In the genomic region with DNA sequence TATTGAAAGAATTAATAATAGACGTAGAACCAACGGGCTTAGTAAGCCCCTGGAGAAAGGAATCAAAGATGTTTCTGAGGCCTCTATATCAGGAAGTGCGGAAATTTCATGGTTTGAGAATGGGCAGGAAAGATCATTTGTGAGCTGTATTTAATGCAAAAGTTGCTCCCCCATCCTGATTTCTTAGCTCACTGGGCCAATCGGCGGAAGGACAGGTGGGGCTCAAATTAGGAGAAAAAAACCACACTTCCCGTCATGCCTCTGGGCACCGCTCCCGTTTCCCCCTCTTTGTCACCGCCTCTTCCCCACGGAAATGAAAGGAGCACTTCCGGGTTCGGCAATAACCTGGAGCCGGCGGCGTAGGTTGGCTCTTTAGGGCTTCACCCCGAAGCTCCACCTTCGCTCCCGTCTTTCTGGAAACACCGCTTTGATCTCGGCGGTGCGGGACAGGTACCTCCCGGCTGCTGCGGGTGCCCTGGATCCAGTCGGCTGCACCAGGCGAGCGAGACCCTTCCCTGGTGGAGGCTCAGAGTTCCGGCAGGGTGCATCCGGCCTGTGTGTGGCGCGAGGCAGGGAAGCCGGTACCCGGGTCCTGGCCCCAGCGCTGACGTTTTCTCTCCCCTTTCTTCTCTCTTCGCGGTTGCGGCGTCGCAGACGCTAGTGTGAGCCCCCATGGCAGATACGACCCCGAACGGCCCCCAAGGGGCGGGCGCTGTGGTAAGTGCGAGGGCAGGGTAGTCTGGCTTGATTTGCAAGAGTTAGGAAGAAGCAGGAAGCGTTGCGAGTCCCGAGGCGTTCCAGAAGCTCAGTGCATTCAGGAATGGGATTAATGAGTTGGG, we compare ENCODE assay signal across 1 cellular context.
TF ChIP-seq lines count a peak whose summit lies in the region.

A gene with protein sequence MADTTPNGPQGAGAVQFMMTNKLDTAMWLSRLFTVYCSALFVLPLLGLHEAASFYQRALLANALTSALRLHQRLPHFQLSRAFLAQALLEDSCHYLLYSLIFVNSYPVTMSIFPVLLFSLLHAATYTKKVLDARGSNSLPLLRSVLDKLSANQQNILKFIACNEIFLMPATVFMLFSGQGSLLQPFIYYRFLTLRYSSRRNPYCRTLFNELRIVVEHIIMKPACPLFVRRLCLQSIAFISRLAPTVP (plus strand): TSS at position 617 of the 839 bp plus-strand sequence. CDS start 56 bp downstream, at position 673.

TF ChIP-seq in HepG2, 621 proteins besides CTCF, POLR2A, EP300 and RAD21 (continued from another document and continues in another):
- TF ChIP-seq, protein P1, sequence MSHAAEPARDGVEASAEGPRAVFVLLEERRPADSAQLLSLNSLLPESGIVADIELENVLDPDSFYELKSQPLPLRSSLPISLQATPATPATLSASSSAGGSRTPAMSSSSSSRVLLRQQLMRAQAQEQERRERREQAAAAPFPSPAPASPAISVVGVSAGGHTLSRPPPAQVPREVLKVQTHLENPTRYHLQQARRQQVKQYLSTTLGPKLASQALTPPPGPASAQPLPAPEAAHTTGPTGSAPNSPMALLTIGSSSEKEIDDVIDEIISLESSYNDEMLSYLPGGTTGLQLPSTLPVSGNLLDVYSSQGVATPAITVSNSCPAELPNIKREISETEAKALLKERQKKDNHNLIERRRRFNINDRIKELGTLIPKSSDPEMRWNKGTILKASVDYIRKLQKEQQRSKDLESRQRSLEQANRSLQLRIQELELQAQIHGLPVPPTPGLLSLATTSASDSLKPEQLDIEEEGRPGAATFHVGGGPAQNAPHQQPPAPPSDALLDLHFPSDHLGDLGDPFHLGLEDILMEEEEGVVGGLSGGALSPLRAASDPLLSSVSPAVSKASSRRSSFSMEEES (CRISPR knock-in tag; IDR thresholded peaks at IDR 0.05), result no peak
- TF ChIP-seq, protein P2, sequence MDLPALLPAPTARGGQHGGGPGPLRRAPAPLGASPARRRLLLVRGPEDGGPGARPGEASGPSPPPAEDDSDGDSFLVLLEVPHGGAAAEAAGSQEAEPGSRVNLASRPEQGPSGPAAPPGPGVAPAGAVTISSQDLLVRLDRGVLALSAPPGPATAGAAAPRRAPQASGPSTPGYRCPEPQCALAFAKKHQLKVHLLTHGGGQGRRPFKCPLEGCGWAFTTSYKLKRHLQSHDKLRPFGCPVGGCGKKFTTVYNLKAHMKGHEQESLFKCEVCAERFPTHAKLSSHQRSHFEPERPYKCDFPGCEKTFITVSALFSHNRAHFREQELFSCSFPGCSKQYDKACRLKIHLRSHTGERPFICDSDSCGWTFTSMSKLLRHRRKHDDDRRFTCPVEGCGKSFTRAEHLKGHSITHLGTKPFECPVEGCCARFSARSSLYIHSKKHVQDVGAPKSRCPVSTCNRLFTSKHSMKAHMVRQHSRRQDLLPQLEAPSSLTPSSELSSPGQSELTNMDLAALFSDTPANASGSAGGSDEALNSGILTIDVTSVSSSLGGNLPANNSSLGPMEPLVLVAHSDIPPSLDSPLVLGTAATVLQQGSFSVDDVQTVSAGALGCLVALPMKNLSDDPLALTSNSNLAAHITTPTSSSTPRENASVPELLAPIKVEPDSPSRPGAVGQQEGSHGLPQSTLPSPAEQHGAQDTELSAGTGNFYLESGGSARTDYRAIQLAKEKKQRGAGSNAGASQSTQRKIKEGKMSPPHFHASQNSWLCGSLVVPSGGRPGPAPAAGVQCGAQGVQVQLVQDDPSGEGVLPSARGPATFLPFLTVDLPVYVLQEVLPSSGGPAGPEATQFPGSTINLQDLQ (CRISPR knock-in tag; IDR thresholded peaks at IDR 0.05), result no peak
- TF ChIP-seq ZNF562 (CRISPR knock-in tag; IDR thresholded peaks at IDR 0.05; ENCODE audit: borderline replicate concordance), result no peak
- TF ChIP-seq ZNF34 (CRISPR knock-in tag; IDR thresholded peaks at IDR 0.05; ENCODE audit: borderline replicate concordance), result no peak
- TF ChIP-seq ZMYM4 (CRISPR knock-in tag; IDR thresholded peaks at IDR 0.05), result peak; percentile 79
- peak; percentile 56; the same call in 1 of the 2 replicates for TF ChIP-seq ETV5 (CRISPR knock-in tag; IDR thresholded peaks at IDR 0.05; ENCODE audit: borderline replicate concordance)
- TF ChIP-seq NONO (IDR thresholded peaks at IDR 0.05), result no peak
- TF ChIP-seq NONO (CRISPR knock-in tag; conservative IDR thresholded peaks at IDR 0.05), result peak; percentile 56; the same call in 1 of the 2 replicates
- TF ChIP-seq, protein P3, sequence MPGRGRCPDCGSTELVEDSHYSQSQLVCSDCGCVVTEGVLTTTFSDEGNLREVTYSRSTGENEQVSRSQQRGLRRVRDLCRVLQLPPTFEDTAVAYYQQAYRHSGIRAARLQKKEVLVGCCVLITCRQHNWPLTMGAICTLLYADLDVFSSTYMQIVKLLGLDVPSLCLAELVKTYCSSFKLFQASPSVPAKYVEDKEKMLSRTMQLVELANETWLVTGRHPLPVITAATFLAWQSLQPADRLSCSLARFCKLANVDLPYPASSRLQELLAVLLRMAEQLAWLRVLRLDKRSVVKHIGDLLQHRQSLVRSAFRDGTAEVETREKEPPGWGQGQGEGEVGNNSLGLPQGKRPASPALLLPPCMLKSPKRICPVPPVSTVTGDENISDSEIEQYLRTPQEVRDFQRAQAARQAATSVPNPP (CRISPR knock-in tag; IDR thresholded peaks at IDR 0.05), result no peak
- TF ChIP-seq, protein P4, sequence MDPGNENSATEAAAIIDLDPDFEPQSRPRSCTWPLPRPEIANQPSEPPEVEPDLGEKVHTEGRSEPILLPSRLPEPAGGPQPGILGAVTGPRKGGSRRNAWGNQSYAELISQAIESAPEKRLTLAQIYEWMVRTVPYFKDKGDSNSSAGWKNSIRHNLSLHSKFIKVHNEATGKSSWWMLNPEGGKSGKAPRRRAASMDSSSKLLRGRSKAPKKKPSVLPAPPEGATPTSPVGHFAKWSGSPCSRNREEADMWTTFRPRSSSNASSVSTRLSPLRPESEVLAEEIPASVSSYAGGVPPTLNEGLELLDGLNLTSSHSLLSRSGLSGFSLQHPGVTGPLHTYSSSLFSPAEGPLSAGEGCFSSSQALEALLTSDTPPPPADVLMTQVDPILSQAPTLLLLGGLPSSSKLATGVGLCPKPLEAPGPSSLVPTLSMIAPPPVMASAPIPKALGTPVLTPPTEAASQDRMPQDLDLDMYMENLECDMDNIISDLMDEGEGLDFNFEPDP (CRISPR knock-in tag; conservative IDR thresholded peaks at IDR 0.05), result no peak
- no peak for TF ChIP-seq PPARG (CRISPR knock-in tag; conservative IDR thresholded peaks at IDR 0.05)
- TF ChIP-seq, protein P5, sequence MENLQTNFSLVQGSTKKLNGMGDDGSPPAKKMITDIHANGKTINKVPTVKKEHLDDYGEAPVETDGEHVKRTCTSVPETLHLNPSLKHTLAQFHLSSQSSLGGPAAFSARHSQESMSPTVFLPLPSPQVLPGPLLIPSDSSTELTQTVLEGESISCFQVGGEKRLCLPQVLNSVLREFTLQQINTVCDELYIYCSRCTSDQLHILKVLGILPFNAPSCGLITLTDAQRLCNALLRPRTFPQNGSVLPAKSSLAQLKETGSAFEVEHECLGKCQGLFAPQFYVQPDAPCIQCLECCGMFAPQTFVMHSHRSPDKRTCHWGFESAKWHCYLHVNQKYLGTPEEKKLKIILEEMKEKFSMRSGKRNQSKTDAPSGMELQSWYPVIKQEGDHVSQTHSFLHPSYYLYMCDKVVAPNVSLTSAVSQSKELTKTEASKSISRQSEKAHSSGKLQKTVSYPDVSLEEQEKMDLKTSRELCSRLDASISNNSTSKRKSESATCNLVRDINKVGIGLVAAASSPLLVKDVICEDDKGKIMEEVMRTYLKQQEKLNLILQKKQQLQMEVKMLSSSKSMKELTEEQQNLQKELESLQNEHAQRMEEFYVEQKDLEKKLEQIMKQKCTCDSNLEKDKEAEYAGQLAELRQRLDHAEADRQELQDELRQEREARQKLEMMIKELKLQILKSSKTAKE (CRISPR knock-in tag; IDR thresholded peaks at IDR 0.05; ENCODE audit: borderline replicate concordance), result no peak
- no peak for TF ChIP-seq ZKSCAN5 (CRISPR knock-in tag; IDR thresholded peaks at IDR 0.05)
- TF ChIP-seq RCOR2 (CRISPR knock-in tag; IDR thresholded peaks at IDR 0.05), result no peak
- TF ChIP-seq ZNF350 (CRISPR knock-in tag; IDR thresholded peaks at IDR 0.05; ENCODE audit: borderline replicate concordance, low read depth), result peak; percentile 70; the same call in 1 of the 2 replicates
- peak; percentile 83 for TF ChIP-seq KDM5A (IDR thresholded peaks at IDR 0.05; ENCODE audit: borderline replicate concordance, low read length)
- TF ChIP-seq, protein P6, sequence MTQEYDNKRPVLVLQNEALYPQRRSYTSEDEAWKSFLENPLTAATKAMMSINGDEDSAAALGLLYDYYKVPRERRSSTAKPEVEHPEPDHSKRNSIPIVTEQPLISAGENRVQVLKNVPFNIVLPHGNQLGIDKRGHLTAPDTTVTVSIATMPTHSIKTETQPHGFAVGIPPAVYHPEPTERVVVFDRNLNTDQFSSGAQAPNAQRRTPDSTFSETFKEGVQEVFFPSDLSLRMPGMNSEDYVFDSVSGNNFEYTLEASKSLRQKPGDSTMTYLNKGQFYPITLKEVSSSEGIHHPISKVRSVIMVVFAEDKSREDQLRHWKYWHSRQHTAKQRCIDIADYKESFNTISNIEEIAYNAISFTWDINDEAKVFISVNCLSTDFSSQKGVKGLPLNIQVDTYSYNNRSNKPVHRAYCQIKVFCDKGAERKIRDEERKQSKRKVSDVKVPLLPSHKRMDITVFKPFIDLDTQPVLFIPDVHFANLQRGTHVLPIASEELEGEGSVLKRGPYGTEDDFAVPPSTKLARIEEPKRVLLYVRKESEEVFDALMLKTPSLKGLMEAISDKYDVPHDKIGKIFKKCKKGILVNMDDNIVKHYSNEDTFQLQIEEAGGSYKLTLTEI (CRISPR knock-in tag; conservative IDR thresholded peaks at IDR 0.05), result no peak
- TF ChIP-seq SOX5 (CRISPR knock-in tag; IDR thresholded peaks at IDR 0.05; ENCODE audit: borderline replicate concordance), result no peak; the same call in 1 of the 2 replicates
- TF ChIP-seq, protein P7, sequence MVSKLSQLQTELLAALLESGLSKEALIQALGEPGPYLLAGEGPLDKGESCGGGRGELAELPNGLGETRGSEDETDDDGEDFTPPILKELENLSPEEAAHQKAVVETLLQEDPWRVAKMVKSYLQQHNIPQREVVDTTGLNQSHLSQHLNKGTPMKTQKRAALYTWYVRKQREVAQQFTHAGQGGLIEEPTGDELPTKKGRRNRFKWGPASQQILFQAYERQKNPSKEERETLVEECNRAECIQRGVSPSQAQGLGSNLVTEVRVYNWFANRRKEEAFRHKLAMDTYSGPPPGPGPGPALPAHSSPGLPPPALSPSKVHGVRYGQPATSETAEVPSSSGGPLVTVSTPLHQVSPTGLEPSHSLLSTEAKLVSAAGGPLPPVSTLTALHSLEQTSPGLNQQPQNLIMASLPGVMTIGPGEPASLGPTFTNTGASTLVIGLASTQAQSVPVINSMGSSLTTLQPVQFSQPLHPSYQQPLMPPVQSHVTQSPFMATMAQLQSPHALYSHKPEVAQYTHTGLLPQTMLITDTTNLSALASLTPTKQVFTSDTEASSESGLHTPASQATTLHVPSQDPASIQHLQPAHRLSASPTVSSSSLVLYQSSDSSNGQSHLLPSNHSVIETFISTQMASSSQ (IDR thresholded peaks at IDR 0.05; ENCODE audit: low read depth), result no peak
- TF ChIP-seq, protein P7 (CRISPR knock-in tag; IDR thresholded peaks at IDR 0.05; ENCODE audit: borderline replicate concordance), result peak; percentile 36; the same call in 1 of the 2 replicates
- TF ChIP-seq, protein P8, sequence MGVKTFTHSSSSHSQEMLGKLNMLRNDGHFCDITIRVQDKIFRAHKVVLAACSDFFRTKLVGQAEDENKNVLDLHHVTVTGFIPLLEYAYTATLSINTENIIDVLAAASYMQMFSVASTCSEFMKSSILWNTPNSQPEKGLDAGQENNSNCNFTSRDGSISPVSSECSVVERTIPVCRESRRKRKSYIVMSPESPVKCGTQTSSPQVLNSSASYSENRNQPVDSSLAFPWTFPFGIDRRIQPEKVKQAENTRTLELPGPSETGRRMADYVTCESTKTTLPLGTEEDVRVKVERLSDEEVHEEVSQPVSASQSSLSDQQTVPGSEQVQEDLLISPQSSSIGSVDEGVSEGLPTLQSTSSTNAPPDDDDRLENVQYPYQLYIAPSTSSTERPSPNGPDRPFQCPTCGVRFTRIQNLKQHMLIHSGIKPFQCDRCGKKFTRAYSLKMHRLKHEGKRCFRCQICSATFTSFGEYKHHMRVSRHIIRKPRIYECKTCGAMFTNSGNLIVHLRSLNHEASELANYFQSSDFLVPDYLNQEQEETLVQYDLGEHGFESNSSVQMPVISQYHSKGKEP (CRISPR knock-in tag; IDR thresholded peaks at IDR 0.05), result no peak
- TF ChIP-seq, protein P9, sequence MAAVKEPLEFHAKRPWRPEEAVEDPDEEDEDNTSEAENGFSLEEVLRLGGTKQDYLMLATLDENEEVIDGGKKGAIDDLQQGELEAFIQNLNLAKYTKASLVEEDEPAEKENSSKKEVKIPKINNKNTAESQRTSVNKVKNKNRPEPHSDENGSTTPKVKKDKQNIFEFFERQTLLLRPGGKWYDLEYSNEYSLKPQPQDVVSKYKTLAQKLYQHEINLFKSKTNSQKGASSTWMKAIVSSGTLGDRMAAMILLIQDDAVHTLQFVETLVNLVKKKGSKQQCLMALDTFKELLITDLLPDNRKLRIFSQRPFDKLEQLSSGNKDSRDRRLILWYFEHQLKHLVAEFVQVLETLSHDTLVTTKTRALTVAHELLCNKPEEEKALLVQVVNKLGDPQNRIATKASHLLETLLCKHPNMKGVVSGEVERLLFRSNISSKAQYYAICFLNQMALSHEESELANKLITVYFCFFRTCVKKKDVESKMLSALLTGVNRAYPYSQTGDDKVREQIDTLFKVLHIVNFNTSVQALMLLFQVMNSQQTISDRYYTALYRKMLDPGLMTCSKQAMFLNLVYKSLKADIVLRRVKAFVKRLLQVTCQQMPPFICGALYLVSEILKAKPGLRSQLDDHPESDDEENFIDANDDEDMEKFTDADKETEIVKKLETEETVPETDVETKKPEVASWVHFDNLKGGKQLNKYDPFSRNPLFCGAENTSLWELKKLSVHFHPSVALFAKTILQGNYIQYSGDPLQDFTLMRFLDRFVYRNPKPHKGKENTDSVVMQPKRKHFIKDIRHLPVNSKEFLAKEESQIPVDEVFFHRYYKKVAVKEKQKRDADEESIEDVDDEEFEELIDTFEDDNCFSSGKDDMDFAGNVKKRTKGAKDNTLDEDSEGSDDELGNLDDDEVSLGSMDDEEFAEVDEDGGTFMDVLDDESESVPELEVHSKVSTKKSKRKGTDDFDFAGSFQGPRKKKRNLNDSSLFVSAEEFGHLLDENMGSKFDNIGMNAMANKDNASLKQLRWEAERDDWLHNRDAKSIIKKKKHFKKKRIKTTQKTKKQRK (IDR thresholded peaks at IDR 0.05; ENCODE audit: low read length), result no peak
- peak; percentile 42; the same call in 1 of the 2 replicates for TF ChIP-seq GLI4 (CRISPR knock-in tag; IDR thresholded peaks at IDR 0.05; ENCODE audit: borderline replicate concordance)
- no peak for TF ChIP-seq HOXA7 (CRISPR knock-in tag; IDR thresholded peaks at IDR 0.05)
